8 cellular contexts compared by ENCODE assay signal in genomic region chr22:38698407-38699094, GRCh38. TPM values are rescaled to one million over a fixed set of nuclear protein-coding genes. Genes with fewer than 3 reads are reported as not detected.
DNase-seq lines count a peak whose midpoint lies in the region; ATAC-seq and TF ChIP-seq lines count a peak whose summit lies in the region.

No MANE protein-coding gene starts in this region.

- peak overlapping the region in 5 of 6 donors; percentile 67 to 99 (median 97) for H3K27ac Mint-ChIP-seq in naive B cell

- H3K27ac ChIP-seq in A673 (ENCODE audit: low read depth, low read length, poor library complexity, severe bottlenecking) (peak overlapping the region; percentile 11), HUES64 (ENCODE audit: low read depth, low read length) (no peak overlapping the region), caudate nucleus (ENCODE audit: low read depth, low read length) (peak overlapping the region; percentile 30)

- TF ChIP-seq CTCF in A673 (conservative IDR thresholded peaks at IDR 0.05; ENCODE audit: low read depth, low read length) (no peak), GM10248 (IDR thresholded peaks at IDR 0.05; ENCODE audit: control extremely low read depth, extremely low read depth, low read depth, missing control alignments) (no peak)

- intact Hi-C loops in A673 (cut with micrococcal nuclease; ENCODE audit: unreplicated experiment), result no loop called here

- DNase-seq in A673 (ENCODE audit: low spot score) (no peak), caudate nucleus (lab: John Stamatoyannopoulos, UW) (no peak), naive B cell (no peak), Ammon's horn (ENCODE audit: low spot score) (no peak), GM10248 (ENCODE audit: extremely low spot score) (no peak)

- H3K4me3 ChIP-seq in A673 (ENCODE audit: low read depth, low read length, poor library complexity, severe bottlenecking) (peak overlapping the region; percentile 94), HUES64 (ENCODE audit: low read length) (peak overlapping the region; percentile 92)

- H3K9me3 Mint-ChIP-seq in naive B cell, result no peaks in the 10 kb centered on the region

- CTCF ChIA-PET in A673 (lab: Charles Lee), result interaction anchor here (1.0 kb wide), 1 partner anchor 17 kb away, joined by 3 read pairs; the partner anchor contains the start of gene TOMM22
- CTCF ChIA-PET in GM10248 (lab: Yijun Ruan, JAX), result interaction anchor here (1.5 to 6.2 kb wide), 3 partner anchors 9 to 35 kb away, joined by 3 to 48 read pairs (median 9); partner anchors contain the start of gene TOMM22

- H3K4me1 Mint-ChIP-seq in naive B cell, result peaks cover 35 to 61% (median 40%) of the 10 kb centered on the region in 3 donors

- POLR2A ChIA-PET in A673 (lab: Charles Lee; ENCODE audit: low non-redundant PET), result no interaction called here
- POLR2A ChIA-PET in GM10248 (lab: Yijun Ruan, JAX), result interaction anchor here (1.2 to 1.7 kb wide), 2 partner anchors 10 to 17 kb away, joined by 3 to 5 read pairs; partner anchors contain the start of gene TOMM22

- H3K27me3 ChIP-seq in A673 (replicated peaks; ENCODE audit: insufficient read depth, low read depth, low read length, poor library complexity) (no peaks in the 10 kb centered on the region), HUES64 (ENCODE audit: insufficient read depth, low read length) (no peaks in the 10 kb centered on the region)

- H3K9me3 ChIP-seq in A673 (ENCODE audit: low read depth, low read length, poor library complexity, severe bottlenecking) (no peaks in the 10 kb centered on the region), HUES64 (ENCODE audit: insufficient read depth, low read depth, low read length) (no peaks in the 10 kb centered on the region)

- peak overlapping the region in 6 of 8 donors; percentile 61 to 98 (median 86) for H3K4me3 Mint-ChIP-seq in naive B cell

- no peaks in the 10 kb centered on the region for H3K36me3 Mint-ChIP-seq in naive B cell

- 0 out of 2 replicates have a peak overlapping the region, but pooled peaks have one; percentile 87 for H3K9ac ChIP-seq in HUES64 (ENCODE audit: low read depth, low read length)

- 94% methylated on average over 13 of the region's 13 CpGs for WGBS in HUES64

- peaks cover 0 to 4% (median 0%) of the 10 kb centered on the region in 3 donors for H3K27me3 Mint-ChIP-seq in naive B cell

- H3K36me3 ChIP-seq in A673 (ENCODE audit: insufficient read depth, low read length, poor library complexity, severe bottlenecking), result peaks cover 4% of the 10 kb centered on the region
- peaks cover 19% of the 10 kb centered on the region for H3K36me3 ChIP-seq in HUES64 (ENCODE audit: insufficient read depth, low read length)

- no TSS peak for BruUV-seq in A673 (replicated peaks; lab: Mats Ljungman, UMichigan)

- H3K4me1 ChIP-seq in A673 (ENCODE audit: insufficient read depth, low read length, poor library complexity, severe bottlenecking) (peaks cover 18% of the 10 kb centered on the region), HUES64 (ENCODE audit: insufficient read depth, low read length) (peaks cover 26% of the 10 kb centered on the region; the same call in 1 of the 2 replicates)

- ATAC-seq in naive B cell (ENCODE audit: low read depth in 2 of 2) (no peak), HG02938 (IDR thresholded peaks at IDR 0.05; ENCODE audit: unreplicated experiment) (no peak), HG02885 (IDR thresholded peaks at IDR 0.05; ENCODE audit: poor library complexity, unreplicated experiment) (no peak)

RNA-seq across cellular contexts. Expression of gene JOSD1, which starts 2.2 kb away (rescaled TPM):
- 53.1 and 54.2 TPM in 2 replicates for total RNA-seq in A673 (2021)
- polyA plus RNA-seq in HUES64 (2013, experiment 1 of 2), result 14.3 TPM
- polyA plus RNA-seq in HUES64 (2013, experiment 2 of 2), result 19.0 TPM
- polyA plus RNA-seq in naive B cell (ENCODE audit: low read depth in 6 of 6), result 10 to 100 TPM in 3 of 6 donors, 1 to 10 TPM in 3; 8.2 to 12.1 (median 9.7) TPM

RNA-seq across cellular contexts. Expression of gene GTPBP1, which starts 7.2 kb away (rescaled TPM):
- total RNA-seq in A673 (2021), result 88.2 and 96.2 TPM in 2 replicates
- polyA plus RNA-seq in HUES64 (2013, experiment 1 of 2), result 39.8 TPM
- 42.3 TPM for polyA plus RNA-seq in HUES64 (2013, experiment 2 of 2)
- polyA plus RNA-seq in naive B cell (ENCODE audit: low read depth in 6 of 6), result 10 to 100 TPM; 21.2 to 41.2 (median 33.3) TPM

RNA-seq across cellular contexts. Expression of gene TOMM22, which starts 16.8 kb away (rescaled TPM):
- total RNA-seq in A673 (2021), result 143 and 152 TPM in 2 replicates
- polyA plus RNA-seq in HUES64 (2013, experiment 1 of 2), result 96.1 TPM
- 94.6 TPM for polyA plus RNA-seq in HUES64 (2013, experiment 2 of 2)
- polyA plus RNA-seq in naive B cell (ENCODE audit: low read depth in 6 of 6), result 10 to 100 TPM; 59.6 to 78.7 (median 71.0) TPM

RNA-seq across cellular contexts. Expression of gene CBY1, which starts 42.1 kb away (rescaled TPM):
- total RNA-seq in A673 (2021), result 22.1 and 28.5 TPM in 2 replicates
- 28.0 TPM for polyA plus RNA-seq in HUES64 (2013, experiment 1 of 2)
- polyA plus RNA-seq in HUES64 (2013, experiment 2 of 2), result 27.1 TPM
- polyA plus RNA-seq in naive B cell (ENCODE audit: low read depth in 6 of 6), result 1 to 10 TPM; 2.5 to 7.7 (median 4.4) TPM

RNA-seq across cellular contexts. Expression of gene FAM227A, which starts 42.4 kb away (rescaled TPM):
- 3.8 and 5.3 TPM in 2 replicates for total RNA-seq in A673 (2021)
- polyA plus RNA-seq in HUES64 (2013, experiment 1 of 2), result 1.9 TPM
- 2.2 TPM for polyA plus RNA-seq in HUES64 (2013, experiment 2 of 2)
- polyA plus RNA-seq in naive B cell (ENCODE audit: low read depth in 6 of 6), result not detected
